27 cellular contexts compared by ENCODE assay signal in the genomic region with DNA sequence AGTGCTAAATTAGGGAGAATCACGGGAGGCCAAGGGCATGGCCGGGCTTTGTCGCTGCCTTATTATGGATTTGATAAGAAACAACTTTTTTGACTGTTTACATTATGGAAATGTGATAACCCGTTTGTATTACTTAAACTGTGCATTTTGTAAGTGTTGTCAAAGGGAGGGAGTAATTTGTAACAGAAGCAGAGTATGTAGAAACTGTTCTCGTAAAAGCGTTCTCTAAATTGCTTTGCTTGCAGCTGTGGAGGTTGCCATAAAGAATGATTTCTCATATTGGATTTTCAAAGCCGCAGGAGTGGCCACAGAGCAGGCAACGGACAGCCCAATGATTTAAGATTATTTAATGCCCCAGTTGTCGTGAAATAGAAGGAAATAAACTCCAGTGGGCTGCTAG.
"Had no signal": no experiment of that assay in that cellular context is flagged by ENCODE, and none has a peak within 500 bp of the region (broad histone marks: within the 10 kb centered on the region; RNA-seq: fewer than 3 reads in every experiment).

No MANE protein-coding gene starts in this region.

- H3K27me3 ChIP-seq: colonic mucosa, right atrium auricular region, suprapubic skin, transverse colon, upper lobe of right lung, uterus had no signal

- H3K4me1 Mint-ChIP-seq: endodermal cell; stimulated activated naive CD8-positive, alpha-beta T cell treated with anti-CD3 and anti-CD28 coated beads, Interleukin-15, amount 100 ng/mL, for 72 hours had no signal

- H3K4me3 ChIP-seq: colonic mucosa, lower lobe of right lung, prostate gland, right atrium auricular region, smooth muscle cell, suprapubic skin, transverse colon, upper lobe of right lung, uterus had no signal

- DNase-seq: colonic mucosa; effector CD8-positive, alpha-beta T cell; hypothalamus; immature natural killer cell; kidney glomerular epithelial cell; left ventricle myocardium superior; lower lobe of right lung; natural killer cell; stimulated activated CD4-positive, alpha-beta T cell treated with anti-CD3 and anti-CD28 coated beads, Interleukin-12 subunit alpha, Interleukin-12 subunit beta, amount 100 ng/mL, for 4 hours; stimulated activated CD4-positive, alpha-beta T cell treated with anti-CD3 and anti-CD28 coated beads, Interleukin-1b, Interleukin-23, amount 100 ng/mL, for 48 hours; stimulated activated CD4-positive, alpha-beta T cell treated with anti-CD3 and anti-CD28 coated beads, Interleukin-4, amount 100 ng/mL, for 1 hour; stimulated activated CD8-positive, alpha-beta memory T cell treated with anti-CD3 and anti-CD28 coated beads, Interleukin-4, amount 100 ng/mL, for 48 hours; stimulated activated naive CD4-positive, alpha-beta T cell; stimulated activated naive CD8-positive, alpha-beta T cell treated with anti-CD3 and anti-CD28 coated beads, Interleukin-15, amount 100 ng/mL, for 72 hours; transverse colon; upper lobe of right lung; uterus had no signal

- H3K27ac ChIP-seq: colonic mucosa, epithelial cell of prostate, lower lobe of right lung, prostate gland, right atrium auricular region, suprapubic skin, transverse colon, upper lobe of right lung, uterus had no signal

- ATAC-seq: esophagus mucosa; left ventricle myocardium superior; lower lobe of right lung; natural killer cell; sciatic nerve; stimulated activated naive CD8-positive, alpha-beta T cell treated with anti-CD3 and anti-CD28 coated beads, Interleukin-15, amount 100 ng/mL, for 72 hours; upper lobe of right lung had no signal

- H3K36me3 Mint-ChIP-seq: natural killer cell had no signal

- H3K4me3 Mint-ChIP-seq: dendritic cell treated with granulocyte-macrophage colony-stimulating factor and Interleukin-4, amounts not matched to agents 40 ng/mL and 50 ng/mL, for 4 days; endodermal cell; immature natural killer cell; natural killer cell; neural crest cell; stimulated activated naive CD8-positive, alpha-beta T cell treated with anti-CD3 and anti-CD28 coated beads, Interleukin-15, amount 100 ng/mL, for 72 hours had no signal

- H3K27ac Mint-ChIP-seq: dendritic cell treated with granulocyte-macrophage colony-stimulating factor and Interleukin-4, amounts not matched to agents 40 ng/mL and 50 ng/mL, for 4 days; endodermal cell; immature natural killer cell; natural killer cell; stimulated activated naive CD8-positive, alpha-beta T cell treated with anti-CD3 and anti-CD28 coated beads, Interleukin-15, amount 100 ng/mL, for 72 hours had no signal

- H3K9me3 Mint-ChIP-seq: dendritic cell treated with granulocyte-macrophage colony-stimulating factor and Interleukin-4, amounts not matched to agents 40 ng/mL and 50 ng/mL, for 4 days; endodermal cell; natural killer cell; neural crest cell had no signal

- H3K9me3 ChIP-seq: colonic mucosa, lower lobe of right lung, prostate gland, right atrium auricular region, suprapubic skin, transverse colon, upper lobe of right lung, uterus had no signal

- H3K4me2 ChIP-seq: smooth muscle cell had no signal

- H3K27me3 Mint-ChIP-seq: dendritic cell treated with granulocyte-macrophage colony-stimulating factor and Interleukin-4, amounts not matched to agents 40 ng/mL and 50 ng/mL, for 4 days had no signal

- H3K36me3 ChIP-seq: colonic mucosa, lower lobe of right lung, prostate gland, right atrium auricular region, suprapubic skin, transverse colon, upper lobe of right lung, uterus had no signal

- H3K4me1 ChIP-seq: colonic mucosa, prostate gland, transverse colon, upper lobe of right lung, uterus had no signal
